1 cellular context compared by ENCODE assay signal in the genomic region with DNA sequence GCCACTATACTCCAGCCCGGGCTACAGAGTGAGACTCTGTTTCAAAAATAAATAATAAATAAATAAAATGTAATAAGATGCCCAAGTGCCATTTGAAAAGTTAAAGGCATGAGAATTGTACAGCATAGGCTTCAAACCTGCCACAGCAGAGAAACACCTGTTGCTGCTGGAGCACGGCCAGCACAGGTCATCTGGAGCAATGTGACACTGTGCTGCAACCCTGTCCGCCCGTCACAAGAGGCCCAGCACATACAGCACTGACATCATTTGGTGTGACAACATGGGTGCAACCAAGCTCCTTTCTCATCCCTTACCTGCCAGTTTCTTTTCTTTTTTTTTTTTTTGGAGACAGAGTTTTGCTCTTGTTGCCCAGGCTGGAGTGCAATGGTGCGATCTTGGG.
TF ChIP-seq lines count a peak whose summit lies in the region.

No MANE protein-coding gene starts in this region.

TF ChIP-seq in H1, 55 proteins besides CTCF, POLR2A, EP300 and RAD21:
- TF ChIP-seq RNF2 (IDR thresholded peaks at IDR 0.05; ENCODE audit: borderline replicate concordance, low read depth, low read length, missing control alignments, poor library complexity, severe bottlenecking) (no peak), POLR2AphosphoS5 (IDR thresholded peaks at IDR 0.05; ENCODE audit: low read depth, low read length) (no peak), CHD2 (IDR thresholded peaks at IDR 0.05; ENCODE audit: low read length) (no peak), HDAC6 (IDR thresholded peaks at IDR 0.05; ENCODE audit: low read depth, low read length) (no peak), FOSL1 (IDR thresholded peaks at IDR 0.05; ENCODE audit: insufficient read depth, low read depth, low read length) (no peak), MAX (IDR thresholded peaks at IDR 0.05) (no peak), TBP (IDR thresholded peaks at IDR 0.05; ENCODE audit: low read depth, low read length) (no peak), SRF (IDR thresholded peaks at IDR 0.05; ENCODE audit: low read depth, low read length) (no peak), YY1 (IDR thresholded peaks at IDR 0.05; ENCODE audit: low read depth, low read length) (no peak), CREB1 (IDR thresholded peaks at IDR 0.05) (no peak), SUZ12 (IDR thresholded peaks at IDR 0.05; ENCODE audit: low read length) (no peak), POU5F1 (IDR thresholded peaks at IDR 0.05; ENCODE audit: low read depth, low read length) (no peak), GTF2F1 (IDR thresholded peaks at IDR 0.05; ENCODE audit: borderline replicate concordance, low read depth, low read length) (no peak), JUN (IDR thresholded peaks at IDR 0.05; ENCODE audit: low read depth, low read length) (no peak), RFX5 (IDR thresholded peaks at IDR 0.05; ENCODE audit: borderline replicate concordance, low read depth, low read length) (no peak), GABPA (IDR thresholded peaks at IDR 0.05; ENCODE audit: borderline replicate concordance, insufficient read depth, low read length) (no peak), ASH2L (IDR thresholded peaks at IDR 0.05; ENCODE audit: low read length) (no peak), RBBP5 (IDR thresholded peaks at IDR 0.05; ENCODE audit: borderline replicate concordance, low read depth, low read length) (no peak)
- TF ChIP-seq, protein P1, sequence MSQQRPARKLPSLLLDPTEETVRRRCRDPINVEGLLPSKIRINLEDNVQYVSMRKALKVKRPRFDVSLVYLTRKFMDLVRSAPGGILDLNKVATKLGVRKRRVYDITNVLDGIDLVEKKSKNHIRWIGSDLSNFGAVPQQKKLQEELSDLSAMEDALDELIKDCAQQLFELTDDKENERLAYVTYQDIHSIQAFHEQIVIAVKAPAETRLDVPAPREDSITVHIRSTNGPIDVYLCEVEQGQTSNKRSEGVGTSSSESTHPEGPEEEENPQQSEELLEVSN (IDR thresholded peaks at IDR 0.05), result no peak
